In the genomic region with DNA sequence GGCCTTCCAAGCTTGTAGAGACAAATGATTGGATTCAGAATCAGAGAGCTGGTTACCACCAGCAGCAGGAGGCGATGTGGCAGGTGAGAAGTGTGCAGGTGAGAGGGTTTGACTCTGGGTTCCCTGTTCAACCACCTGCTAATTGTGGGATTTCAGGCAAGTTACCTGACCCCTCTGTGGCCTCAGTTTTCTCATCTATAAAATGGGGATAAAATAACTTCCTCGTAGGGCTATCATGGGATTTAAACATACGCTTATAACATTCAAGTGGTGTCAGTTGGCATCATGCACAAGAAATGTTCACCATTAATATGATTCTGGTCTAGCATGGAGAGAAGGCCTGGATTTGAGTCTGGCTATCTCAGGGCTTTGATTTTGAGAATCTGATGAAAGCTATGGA, we compare ENCODE assay signal across 17 cellular contexts. TPM values are rescaled to one million over a fixed set of nuclear protein-coding genes. Genes with fewer than 3 reads are reported as not detected.
DNase-seq lines count a peak whose midpoint lies in the region; ATAC-seq, FAIRE-seq and TF ChIP-seq lines count a peak whose summit lies in the region.
"Had no signal": no experiment of that assay in that cellular context is flagged by ENCODE, and none has a peak within 500 bp of the region (broad histone marks: within the 10 kb centered on the region; RNA-seq: fewer than 3 reads in every experiment).

No MANE protein-coding gene starts in this region.

- H3K79me2 ChIP-seq in mammary epithelial cell (ENCODE audit: insufficient read depth, low read length) (no peaks in the 10 kb centered on the region), H1 (ENCODE audit: control insufficient read depth in 1 of 2, insufficient read depth in 2 of 2, low read length in 2 of 2) (0 out of 4 replicates have a peak, but pooled peaks cover 0 to 8% of the 10 kb centered on the region in 2 experiments)

- H2BK120ac ChIP-seq in H1 (replicated peaks; ENCODE audit: low read depth, low read length): no peak overlapping the region

- TF ChIP-seq POLR2A in H1 (IDR thresholded peaks at IDR 0.05; ENCODE audit: control extremely low read depth in 1 of 2, low read depth in 2 of 2, low read length in 2 of 2): no peak

- no peak overlapping the region for H3K4me2 ChIP-seq in mammary epithelial cell (ENCODE audit: insufficient read depth, low read depth, low read length)
- no peak overlapping the region for H3K4me2 ChIP-seq in H1 (ENCODE audit: insufficient read depth in 1 of 2, low read depth in 2 of 2, low read length in 2 of 2)
- H3K4me2 ChIP-seq: GM23338 had no signal

- intact Hi-C loops in MCF 10A (cut with micrococcal nuclease) (no loop called here), mammary epithelial cell (cut with micrococcal nuclease) (no loop called here)

- H2BK20ac ChIP-seq in H1 (ENCODE audit: low read length): no peak overlapping the region

- BruUV-seq in MCF 10A (replicated peaks; lab: Mats Ljungman, UMichigan) (TSS peak; percentile 55), mammary epithelial cell (replicated peaks; lab: Mats Ljungman, UMichigan) (no TSS peak)

- no peak for TF ChIP-seq EP300 in H1 (IDR thresholded peaks at IDR 0.05; ENCODE audit: borderline replicate concordance in 1 of 2, low read depth in 2 of 2, low read length in 2 of 2)

- peak overlapping the region; percentile 29 for H3K4me3 Mint-ChIP-seq in MCF 10A (ENCODE audit: unreplicated experiment)
- H3K4me3 Mint-ChIP-seq in T-helper 17 cell: no peak overlapping the region
- H3K4me3 Mint-ChIP-seq: CD8-positive, alpha-beta T cell; GM23338 had no signal

- no peak overlapping the region for H3K27ac ChIP-seq in mammary epithelial cell (ENCODE audit: insufficient read depth, low read depth, low read length)
- no peak overlapping the region for H3K27ac ChIP-seq in H1 (ENCODE audit: low read depth, low read length)
- H3K27ac ChIP-seq: 22Rv1; BLaER1 treated with 17β-estradiol and CSF1 and Interleukin-3, amounts not matched to agents 10 nM and 100 nM had no signal

- H3K14ac ChIP-seq in H1 (ENCODE audit: insufficient read length): no peak overlapping the region

- no peak overlapping the region for H2BK12ac ChIP-seq in H1 (ENCODE audit: low read depth, low read length)

- no peak overlapping the region for H3K4ac ChIP-seq in H1 (replicated peaks; ENCODE audit: insufficient read length, low read depth, low read length)

- no peak for TF ChIP-seq CTCF in MCF 10A (IDR thresholded peaks at IDR 0.05; ENCODE audit: unreplicated experiment)
- no peak for TF ChIP-seq CTCF in mammary epithelial cell (conservative IDR thresholded peaks at IDR 0.05 in 1 of 2, IDR thresholded peaks at IDR 0.05 in 1 of 2; ENCODE audit: extremely low read depth in 1 of 2, insufficient read depth in 1 of 2, low read depth in 1 of 2, low read length in 2 of 2)
- TF ChIP-seq CTCF in H1 (IDR thresholded peaks at IDR 0.05; ENCODE audit: control extremely low read depth in 1 of 3, insufficient read depth in 1 of 3, low read depth in 1 of 3, low read length in 3 of 3): peak in 1 of 3 experiments; percentile 1; a peak in 1 of 4 replicates

- no peaks in the 10 kb centered on the region for H3K9me3 Mint-ChIP-seq in MCF 10A (ENCODE audit: unreplicated experiment)
- H3K9me3 Mint-ChIP-seq: CD8-positive, alpha-beta T cell; GM23338 had no signal

- no peak for TF ChIP-seq RAD21 in H1 (IDR thresholded peaks at IDR 0.05 in 1 of 2, conservative IDR thresholded peaks at IDR 0.05 in 1 of 2; ENCODE audit: low read depth in 2 of 2, low read length in 2 of 2)

- H3K27me3 Mint-ChIP-seq in MCF 10A (ENCODE audit: insufficient read depth, unreplicated experiment) (no peaks in the 10 kb centered on the region), T-helper 17 cell (no peaks in the 10 kb centered on the region)

- no peak for FAIRE-seq in H1 (lab: Jason Lieb, UNC)

- H3K27ac Mint-ChIP-seq in MCF 10A (ENCODE audit: low read depth, unreplicated experiment) (peak overlapping the region; percentile 34), T-helper 17 cell (peak overlapping the region; percentile 45)
- H3K27ac Mint-ChIP-seq: CD8-positive, alpha-beta T cell; GM23338 had no signal

- H3K36me3 ChIP-seq in mammary epithelial cell (ENCODE audit: insufficient read depth, low read length) (no peaks in the 10 kb centered on the region), H1 (ENCODE audit: control insufficient read depth in 2 of 4, insufficient read depth in 4 of 4, low read length in 3 of 4) (no peaks in the 10 kb centered on the region), HAP-1 (replicated peaks) (no peaks in the 10 kb centered on the region)
- H3K36me3 ChIP-seq: BLaER1 treated with 17β-estradiol and CSF1 and Interleukin-3, amounts not matched to agents 10 nM and 100 nM had no signal

- DNase-seq in MCF 10A (ENCODE audit: unreplicated experiment) (no peak), mammary epithelial cell (no peak), T-helper 17 cell (no peak), H1 (ENCODE audit: low read depth in 1 of 2, low spot score in 2 of 2) (no peak), HAP-1 (ENCODE audit: low spot score in 2 of 2) (no peak), hippocampal formation (lab: John Stamatoyannopoulos, UW) (no peak)
- DNase-seq: Calu3; CD8-positive, alpha-beta T cell; DMS79 treated with DMSO at 0.1 percent for 48 hours; GF-D8; H7 had no signal

- H4K20me1 ChIP-seq in mammary epithelial cell (ENCODE audit: insufficient read depth, low read length) (no peaks in the 10 kb centered on the region), H1 (replicated peaks in 1 of 2; ENCODE audit: control insufficient read depth in 1 of 2, insufficient read depth in 2 of 2, low read length in 2 of 2) (peaks cover 0 to 1% of the 10 kb centered on the region in 2 experiments)
- H4K20me1 ChIP-seq: BLaER1 treated with 17β-estradiol and CSF1 and Interleukin-3, amounts not matched to agents 10 nM and 100 nM had no signal

- H2BK15ac ChIP-seq in H1 (ENCODE audit: low read length): no peak overlapping the region

- in situ Hi-C loops in mammary epithelial cell (cut with MboI; ENCODE audit: low sequenced_read_pairs in 2 of 2): no loop called here
- in situ Hi-C loops in HAP-1 (cut with MboI; ENCODE audit: low sequenced_read_pairs): no loop called here

- H3K23me2 ChIP-seq in H1 (ENCODE audit: low read depth, low read length): no peaks in the 10 kb centered on the region

- H3K4me1 Mint-ChIP-seq in MCF 10A (ENCODE audit: insufficient read depth, unreplicated experiment): peaks cover 25% of the 10 kb centered on the region
- H3K4me1 Mint-ChIP-seq in T-helper 17 cell: peaks cover 8% of the 10 kb centered on the region

- dilution Hi-C loops in mammary epithelial cell (cut with HindIII; ENCODE audit: low sequenced_read_pairs): loop anchor here (10.0 kb wide), 1 partner anchor 219 kb away; a partner anchor contains a TSS

- H3K9ac ChIP-seq in mammary epithelial cell (ENCODE audit: insufficient read depth, low read length): no peak overlapping the region
- H3K9ac ChIP-seq in H1 (replicated peaks in 1 of 4; ENCODE audit: extremely low read depth in 1 of 4, low read depth in 3 of 4, low read length in 3 of 4): no peak overlapping the region
- H3K9ac ChIP-seq: BLaER1 treated with 17β-estradiol and CSF1 and Interleukin-3, amounts not matched to agents 10 nM and 100 nM had no signal

- H2BK5ac ChIP-seq in H1 (ENCODE audit: low read depth, low read length): no peak overlapping the region

- H3K18ac ChIP-seq in H1 (ENCODE audit: extremely low read depth, low read length): no peak overlapping the region

- no peaks in the 10 kb centered on the region for H3K9me3 ChIP-seq in mammary epithelial cell (replicated peaks; ENCODE audit: insufficient read depth, low read length)
- H3K9me3 ChIP-seq in T-helper 17 cell (ENCODE audit: control insufficient read depth, low read length, poor library complexity, severe bottlenecking): no peaks in the 10 kb centered on the region
- no peaks in the 10 kb centered on the region for H3K9me3 ChIP-seq in H1 (ENCODE audit: insufficient read depth in 2 of 2, low read depth in 1 of 2, low read length in 1 of 2)
- H3K9me3 ChIP-seq in HAP-1: no peaks in the 10 kb centered on the region

- H3K36me3 Mint-ChIP-seq in MCF 10A (ENCODE audit: insufficient read depth, unreplicated experiment) (peaks cover 10% of the 10 kb centered on the region), T-helper 17 cell (ENCODE audit: low read depth) (no peaks in the 10 kb centered on the region)
- H3K36me3 Mint-ChIP-seq: CD8-positive, alpha-beta T cell had no signal

- H3K27me3 ChIP-seq in mammary epithelial cell (ENCODE audit: insufficient read depth, low read length) (no peaks in the 10 kb centered on the region), H1 (replicated peaks in 1 of 4; ENCODE audit: control insufficient read depth in 3 of 4, extremely low read depth in 1 of 4, insufficient read depth in 3 of 4, low read length in 3 of 4) (no peaks in the 10 kb centered on the region), HAP-1 (ENCODE audit: low read depth) (no peaks in the 10 kb centered on the region)
- H3K27me3 ChIP-seq: BLaER1 treated with 17β-estradiol and CSF1 and Interleukin-3, amounts not matched to agents 10 nM and 100 nM had no signal

- CTCF ChIA-PET in MCF 10A (lab: Yijun Ruan, JAX): interaction anchor here (0.6 kb wide), 2 partner anchors 14 to 501 kb away, joined by 3 read pairs; no protein-coding TSS in a partner anchor
- CTCF ChIA-PET in mammary epithelial cell (lab: Charles Lee; ENCODE audit: low non-redundant PET): no interaction called here
- CTCF ChIA-PET in H1 (lab: Charles Lee; ENCODE audit: partially characterized antibody): interaction anchor here (0.7 to 2.1 kb wide), 4 partner anchors 11 to 170 kb away, joined by 3 to 5 read pairs (median 4); no protein-coding TSS in a partner anchor

- H4K5ac ChIP-seq in H1 (ENCODE audit: insufficient read length, low read depth, low read length): no peak overlapping the region

- ATAC-seq in T-helper 17 cell (no peak), GM18873 (IDR thresholded peaks at IDR 0.05; ENCODE audit: low FRiP score, unreplicated experiment) (no peak)
- ATAC-seq: CD8-positive, alpha-beta T cell; GM23338 had no signal

- no peak overlapping the region for H3K23ac ChIP-seq in H1 (ENCODE audit: insufficient read length)

- H4K8ac ChIP-seq in H1 (ENCODE audit: extremely low read depth, insufficient read depth, low read length): no peak overlapping the region

- 86% methylated on average over 3 of the region's 3 CpGs for WGBS in mammary epithelial cell (ENCODE audit: low coverage, missing lambda C conversion rate)
- 89% methylated on average over 3 of the region's 3 CpGs; no CpG with 5 or more reads in 1 of the 2 experiments for WGBS in H1 (ENCODE audit: extremely low coverage in 1 of 2, insufficient coverage in 1 of 2, insufficient read length in 1 of 2, insufficient replicate concordance in 2 of 2, low coverage in 1 of 2, low lambda C conversion rate in 2 of 2, missing lambda C conversion rate in 1 of 2), 2 experiments

- H2AK5ac ChIP-seq in H1 (ENCODE audit: low read depth, low read length): no peak overlapping the region

- no peak overlapping the region for H4K91ac ChIP-seq in H1 (replicated peaks; ENCODE audit: insufficient read length, low read length)

- H2AFZ ChIP-seq in mammary epithelial cell (ENCODE audit: low read depth, low read length) (no peak overlapping the region), H1 (ENCODE audit: low read length) (no peak overlapping the region)
- H2AFZ ChIP-seq: GM23338 had no signal

- no peak overlapping the region for H3K56ac ChIP-seq in H1 (replicated peaks; ENCODE audit: insufficient read length, low read depth, low read length)

- H3K4me3 ChIP-seq in mammary epithelial cell (replicated peaks in 1 of 3; ENCODE audit: insufficient read depth in 1 of 3, low read depth in 2 of 3, low read length in 3 of 3): no peak overlapping the region
- no peak overlapping the region for H3K4me3 ChIP-seq in H1 (ENCODE audit: extremely low read depth in 1 of 4, insufficient read depth in 2 of 4, low read depth in 3 of 4, low read length in 4 of 4)
- H3K4me3 ChIP-seq in HAP-1: no peak overlapping the region
- H3K4me3 ChIP-seq: BLaER1 treated with 17β-estradiol and CSF1 and Interleukin-3, amounts not matched to agents 10 nM and 100 nM; GM23338 had no signal

- H3K79me1 ChIP-seq in H1 (ENCODE audit: low read depth, low read length): peaks cover 12% of the 10 kb centered on the region; the same call in 1 of the 2 replicates

- peaks cover 4% of the 10 kb centered on the region for H3K4me1 ChIP-seq in mammary epithelial cell (ENCODE audit: insufficient read depth, low read length)
- peaks cover 0 to 19% (median 10%) of the 10 kb centered on the region in 4 experiments; a peak in 6 of 7 replicates for H3K4me1 ChIP-seq in H1 (replicated peaks in 1 of 4; ENCODE audit: control insufficient read depth in 3 of 4, insufficient read depth in 4 of 4, low read length in 3 of 4)
- peaks cover 2% of the 10 kb centered on the region; the same call in 1 of the 2 replicates for H3K4me1 ChIP-seq in HAP-1

- POLR2A ChIA-PET in MCF 10A (lab: Yijun Ruan, JAX): no interaction called here
- POLR2A ChIA-PET in H1 (lab: Charles Lee; ENCODE audit: partially characterized antibody): interaction anchor here (0.9 to 1.3 kb wide), 2 partner anchors 12 to 29 kb away, joined by 3 read pairs; no protein-coding TSS in a partner anchor

RNA-seq across cellular contexts. Expression of a gene that starts 30.2 kb away (rescaled TPM):
- total RNA-seq in MCF 10A (2022) (0.29 and 0.61 TPM in 2 replicates), mammary epithelial cell (not detected), T-helper 17 cell (not detected)
- polyA plus RNA-seq in mammary epithelial cell (not detected), H1 (2011; rRNA removed) (1.8 and 2.7 TPM in 2 replicates)
- not detected for polyA minus RNA-seq in mammary epithelial cell
- 4.8 and 6.5 TPM in 2 replicates for total RNA-seq in H1 (2021; fragmentation: NEBNext Ultra II Directional; extraction: Animal tissue kit (Norgen Biotek cat#: 25700))
- polyA plus RNA-seq in H1 (2011; cell fraction: cytosol; rRNA removed): 2.0 TPM
- polyA plus RNA-seq in H1 (2011; cell fraction: nucleus; rRNA removed): 4.0 TPM
- polyA plus RNA-seq in H1 (2012, experiment 1 of 2): 3.9 to 4.3 TPM (median 4.1 TPM) in 4 replicates
- 1.4 TPM for polyA plus RNA-seq in H1 (2012, experiment 2 of 2)
- polyA plus RNA-seq in H1 (2013, experiment 1 of 2): 2.7 TPM
- 2.2 TPM for polyA plus RNA-seq in H1 (2013, experiment 2 of 2)
- 2.3 and 2.6 TPM in 2 replicates for polyA minus RNA-seq in H1 (2011; rRNA and poly(A)+ RNA removed)
- 2.6 TPM for polyA minus RNA-seq in H1 (2011; cell fraction: cytosol; rRNA and poly(A)+ RNA removed)
- 5.4 TPM for polyA minus RNA-seq in H1 (2011; cell fraction: nucleus; rRNA and poly(A)+ RNA removed)
- total RNA-seq: Calu3, HT-29 had no signal
- polyA plus RNA-seq: AG04450 had no signal
